10 cellular contexts compared by ENCODE assay signal in genomic region chrX:107934262-107934661, GRCh38. TPM values are rescaled to one million over a fixed set of nuclear protein-coding genes. Genes with fewer than 3 reads are reported as not detected.
"Had no signal": no experiment of that assay in that cellular context is flagged by ENCODE, and none has a peak within 500 bp of the region (broad histone marks: within the 10 kb centered on the region; RNA-seq: fewer than 3 reads in every experiment).

No MANE protein-coding gene starts in this region.

- H2AFZ ChIP-seq: GM23338 had no signal

- H3K27ac Mint-ChIP-seq: GM23338 had no signal

- H3K4me3 Mint-ChIP-seq: GM23338, H9 had no signal

- H3K27ac ChIP-seq: KMS-11 had no signal

- FAIRE-seq: H1, H54, HTR-8/SVneo had no signal

- H3K4me2 ChIP-seq: KMS-11 had no signal

- DNase-seq: H9, HCEC 1CT, IMR-90, KBM-7 had no signal

- H3K4me3 ChIP-seq: GM23338 had no signal

- H3K9ac ChIP-seq: KMS-11 had no signal

- ATAC-seq: GM23338 had no signal

RNA-seq across cellular contexts. Expression of gene TEX13B, which starts 47.9 kb away (rescaled TPM):
- total RNA-seq: GM23338, HT-29, IMR-90 had no signal
- polyA plus RNA-seq: IMR-90 had no signal
